12 cellular contexts compared by ENCODE assay signal in the genomic region with DNA sequence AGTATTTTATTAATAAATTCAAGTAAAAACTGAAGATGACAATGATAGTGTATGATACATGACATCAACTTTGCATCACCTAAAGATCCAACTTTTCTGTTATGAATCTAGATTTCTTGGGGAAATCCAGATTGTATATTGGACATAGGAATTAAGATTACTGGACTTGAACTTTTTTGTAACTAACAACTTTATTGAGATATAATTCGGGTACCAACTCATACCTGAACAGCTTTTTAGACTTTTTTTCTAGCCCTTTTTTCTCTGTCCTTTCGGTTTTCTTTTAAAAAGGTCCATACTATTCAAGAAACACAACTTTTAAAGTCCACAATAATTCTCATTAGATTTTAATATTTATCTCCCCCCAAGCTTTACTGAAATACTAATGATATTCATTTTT. TPM values are rescaled to one million over a fixed set of nuclear protein-coding genes. Genes with fewer than 3 reads are reported as not detected.
DNase-seq lines count a peak whose midpoint lies in the region; TF ChIP-seq lines count a peak whose summit lies in the region.
"Had no signal": no experiment of that assay in that cellular context is flagged by ENCODE, and none has a peak within 500 bp of the region (broad histone marks: within the 10 kb centered on the region; RNA-seq: fewer than 3 reads in every experiment).

No MANE protein-coding gene starts in this region.

- peaks cover 25 to 41% of the 10 kb centered on the region in 2 donors for H3K27me3 Mint-ChIP-seq in CD8-positive, alpha-beta memory T cell
- H3K27me3 Mint-ChIP-seq in neural crest cell (ENCODE audit: low read depth), result peaks cover 2% of the 10 kb centered on the region

- CTCF ChIA-PET in CD8-positive, alpha-beta memory T cell (lab: Charles Lee), result no interaction called here

- POLR2A ChIA-PET in CD8-positive, alpha-beta memory T cell (lab: Charles Lee), result no interaction called here

- no peak for DNase-seq in CD8-positive, alpha-beta memory T cell
- DNase-seq in dorsolateral prefrontal cortex (no peak), neural crest cell (ENCODE audit: low read depth, low spot score) (no peak), activated gamma-delta T cell treated with Interleukin-2 at 50 U/mL for 16 hours (no peak), epidermal melanocyte (ENCODE audit: insufficient read length, low spot score) (no peak), COR-L47 (lab: John Stamatoyannopoulos, UW) (no peak), D341Med (ENCODE audit: low spot score) (no peak)
- DNase-seq: DMS79, NCI-H1105, NCI-H526 treated with DMSO at 0.1 percent for 48 hours, occipital lobe had no signal

- no peaks in the 10 kb centered on the region for H3K9me3 ChIP-seq in CD8-positive, alpha-beta memory T cell (ENCODE audit: low read length)
- no peaks in the 10 kb centered on the region for H3K9me3 ChIP-seq in HUES6 (ENCODE audit: control insufficient read depth, insufficient read depth, low read depth, low read length)

- peaks cover 0 to 2% (median 0%) of the 10 kb centered on the region in 5 donors for H3K9me3 Mint-ChIP-seq in CD8-positive, alpha-beta memory T cell
- H3K9me3 Mint-ChIP-seq in neural crest cell, result no peaks in the 10 kb centered on the region

- H3K36me3 Mint-ChIP-seq in CD8-positive, alpha-beta memory T cell, result no peaks in the 10 kb centered on the region
- H3K36me3 Mint-ChIP-seq in neural crest cell (ENCODE audit: low read depth), result peaks cover 4% of the 10 kb centered on the region

- H3K9ac ChIP-seq in HUES6 (ENCODE audit: low read length), result no peak overlapping the region

- H3K27ac ChIP-seq in CD8-positive, alpha-beta memory T cell (ENCODE audit: low read depth, low read length), result no peak overlapping the region
- no peak overlapping the region for H3K27ac ChIP-seq in HUES6 (ENCODE audit: low read depth, low read length)
- peak overlapping the region in 46 of 59 donors; percentile 1 to 94 (median 83) for H3K27ac ChIP-seq in dorsolateral prefrontal cortex

- no peak for TF ChIP-seq CTCF in dorsolateral prefrontal cortex (IDR thresholded peaks at IDR 0.05 in 54 of 56, conservative IDR thresholded peaks at IDR 0.05 in 2 of 56; ENCODE audit: low read depth in 1 of 56, partially characterized antibody in 56 of 56)
- TF ChIP-seq CTCF in neural crest cell (conservative IDR thresholded peaks at IDR 0.05), result no peak

- H3K4me3 Mint-ChIP-seq in CD8-positive, alpha-beta memory T cell, result peak overlapping the region in 4 of 7 donors; percentile 48 to 75 (median 66)
- peak overlapping the region; percentile 80 for H3K4me3 Mint-ChIP-seq in neural crest cell

- H3K36me3 ChIP-seq in CD8-positive, alpha-beta memory T cell (ENCODE audit: insufficient read depth, low read length), result no peaks in the 10 kb centered on the region
- H3K36me3 ChIP-seq in HUES6 (ENCODE audit: control insufficient read depth, insufficient read depth, low read length), result no peaks in the 10 kb centered on the region

- H3K4me1 Mint-ChIP-seq in CD8-positive, alpha-beta memory T cell, result peaks cover 6 to 20% (median 16%) of the 10 kb centered on the region in 3 donors
- H3K4me1 Mint-ChIP-seq in neural crest cell, result peaks cover 32% of the 10 kb centered on the region

- intact Hi-C loops in dorsolateral prefrontal cortex (cut with DNase I), result loop anchor here (2.0 to 10.0 kb wide), 3 partner anchors 83 to 147 kb away; a partner anchor contains a TSS

- no peaks in the 10 kb centered on the region for H3K4me1 ChIP-seq in CD8-positive, alpha-beta memory T cell (ENCODE audit: insufficient read depth, low read length)
- H3K4me1 ChIP-seq in HUES6 (ENCODE audit: control insufficient read depth, insufficient read depth, low read length), result peaks cover 14% of the 10 kb centered on the region; the same call in 1 of the 2 replicates

- H3K27ac Mint-ChIP-seq in CD8-positive, alpha-beta memory T cell, result no peak overlapping the region
- H3K27ac Mint-ChIP-seq in neural crest cell (ENCODE audit: unreplicated experiment), result no peak overlapping the region

- no peak overlapping the region for H3K4me3 ChIP-seq in CD8-positive, alpha-beta memory T cell (ENCODE audit: low read length)
- peak overlapping the region; percentile 92; the same call in 1 of the 2 replicates for H3K4me3 ChIP-seq in HUES6 (ENCODE audit: low read depth, low read length)
- H3K4me3 ChIP-seq in dorsolateral prefrontal cortex, result peak overlapping the region in 45 of 59 donors; percentile 45 to 86 (median 75)

- no peaks in the 10 kb centered on the region for H3K27me3 ChIP-seq in CD8-positive, alpha-beta memory T cell (ENCODE audit: insufficient read depth, low read length, poor library complexity, severe bottlenecking)
- H3K27me3 ChIP-seq in HUES6 (ENCODE audit: control insufficient read depth, insufficient read depth, low read length) (no peaks in the 10 kb centered on the region), dorsolateral prefrontal cortex (no peaks in the 10 kb centered on the region)

RNA-seq across cellular contexts. Expression of a gene that starts 1.1 kb away (rescaled TPM):
- 1 to 10 TPM; 1.0 to 1.2 TPM for total RNA-seq in CD8-positive, alpha-beta memory T cell
- 0.25 TPM for polyA plus RNA-seq in CD8-positive, alpha-beta memory T cell
- total RNA-seq in dorsolateral prefrontal cortex, result 10 to 100 TPM; 11.8 to 30.4 (median 19.8) TPM
- total RNA-seq in neural crest cell, result 26.8 and 28.9 TPM in 2 replicates

Comparison
In these comparisons a context has a peak if more than half of its experiments do, and no peak if none do; other contexts are left out.
1. H3K27ac ChIP-seq: peak in dorsolateral prefrontal cortex (46 of 59); none in CD8-positive, alpha-beta memory T cell (single experiment) and HUES6 (single experiment).
2. RNA of a gene that starts 1.1 kb away (total RNA-seq): 26.8 to 28.9 TPM in neural crest cell and 11.8 to 30.4 TPM in dorsolateral prefrontal cortex; 1.0 to 1.2 TPM in CD8-positive, alpha-beta memory T cell; every median in the first group is over 4 times any median in the second.